12 cellular contexts compared by ENCODE assay signal in the genomic region with DNA sequence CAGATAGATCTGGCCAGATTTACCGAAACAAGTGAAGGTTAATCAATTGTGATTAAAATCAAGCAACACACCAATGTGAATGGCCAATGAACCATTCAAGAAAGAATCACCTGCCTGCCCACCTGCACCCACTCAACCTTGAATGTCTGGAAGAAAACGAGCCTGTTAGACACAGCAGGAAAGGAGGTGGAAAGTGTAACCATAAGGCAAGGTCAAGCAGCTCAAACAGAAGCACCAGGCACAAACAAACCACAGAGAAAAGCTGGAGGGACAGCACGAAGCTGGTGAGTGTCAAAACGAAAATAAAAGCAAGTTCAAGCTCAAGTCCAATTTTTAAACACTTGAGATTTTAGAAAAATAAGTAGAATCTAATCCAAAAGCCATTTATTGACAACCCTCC.
DNase-seq lines count a peak whose midpoint lies in the region; ATAC-seq and TF ChIP-seq lines count a peak whose summit lies in the region.
"Had no signal": no experiment of that assay in that cellular context is flagged by ENCODE, and none has a peak within 500 bp of the region (broad histone marks: within the 10 kb centered on the region; RNA-seq: fewer than 3 reads in every experiment).

No MANE protein-coding gene starts in this region.

- no peak overlapping the region for H3K27ac Mint-ChIP-seq in memory B cell
- H3K27ac Mint-ChIP-seq in mesothelial cell of epicardium, result no peak overlapping the region

- no peak for TF ChIP-seq CTCF in mesothelial cell of epicardium (IDR thresholded peaks at IDR 0.05; ENCODE audit: unreplicated experiment)

- peak; percentile 9 for DNase-seq in NCI-H510A treated with DMSO at 0.1 percent for 48 hours (lab: John Stamatoyannopoulos, UW)
- DNase-seq in NCI-H510A (lab: John Stamatoyannopoulos, UW), result no peak
- DNase-seq in memory B cell (ENCODE audit: low spot score in 2 of 2), result no peak
- DNase-seq in mesothelial cell of epicardium (ENCODE audit: low spot score in 2 of 2, unreplicated experiment in 2 of 2), result no peak
- no peak for DNase-seq in effector CD8-positive, alpha-beta T cell (lab: John Stamatoyannopoulos, UW)
- no peak for DNase-seq in NCI-H82 treated with DMSO at 0.1 percent for 48 hours (lab: John Stamatoyannopoulos, UW; ENCODE audit: unreplicated experiment)
- DNase-seq: 8988T; activated CD4-positive, CD25-positive, alpha-beta regulatory T cell; kidney; stimulated activated CD8-positive, alpha-beta memory T cell treated with anti-CD3 and anti-CD28 coated beads, Interleukin-4, amount 100 ng/mL, for 48 hours had no signal

- H3K36me3 Mint-ChIP-seq in memory B cell (peaks cover 3% of the 10 kb centered on the region), mesothelial cell of epicardium (no peaks in the 10 kb centered on the region)

- ATAC-seq in GM21737 (IDR thresholded peaks at IDR 0.05; ENCODE audit: unreplicated experiment) (peak; percentile 78), HG03354 (IDR thresholded peaks at IDR 0.05; ENCODE audit: poor library complexity, severe bottlenecking, unreplicated experiment) (peak; percentile 81), memory B cell (ENCODE audit: low read depth) (no peak)

- peaks cover 4% of the 10 kb centered on the region for H3K9me3 Mint-ChIP-seq in memory B cell
- H3K9me3 Mint-ChIP-seq in mesothelial cell of epicardium, result peaks cover 13% of the 10 kb centered on the region

- peaks cover 7% of the 10 kb centered on the region for H3K27me3 Mint-ChIP-seq in memory B cell
- H3K27me3 Mint-ChIP-seq in mesothelial cell of epicardium (ENCODE audit: low read depth), result no peaks in the 10 kb centered on the region

- H3K4me3 Mint-ChIP-seq in memory B cell, result peak overlapping the region; percentile 43
- H3K4me3 Mint-ChIP-seq in mesothelial cell of epicardium, result no peak overlapping the region

- H3K4me1 Mint-ChIP-seq in memory B cell, result peaks cover 8% of the 10 kb centered on the region
- H3K4me1 Mint-ChIP-seq in mesothelial cell of epicardium, result peaks cover 21% of the 10 kb centered on the region
